ENCODE assay signal across 1 cellular context in genomic region chr2:85324639-85325465, GRCh38.
TF ChIP-seq lines count a peak whose summit lies in the region.

No MANE protein-coding gene starts in this region.

TF ChIP-seq in HepG2, 621 proteins besides CTCF, POLR2A, EP300 and RAD21 (continued from another document and continues in another):
- TF ChIP-seq, protein P1, sequence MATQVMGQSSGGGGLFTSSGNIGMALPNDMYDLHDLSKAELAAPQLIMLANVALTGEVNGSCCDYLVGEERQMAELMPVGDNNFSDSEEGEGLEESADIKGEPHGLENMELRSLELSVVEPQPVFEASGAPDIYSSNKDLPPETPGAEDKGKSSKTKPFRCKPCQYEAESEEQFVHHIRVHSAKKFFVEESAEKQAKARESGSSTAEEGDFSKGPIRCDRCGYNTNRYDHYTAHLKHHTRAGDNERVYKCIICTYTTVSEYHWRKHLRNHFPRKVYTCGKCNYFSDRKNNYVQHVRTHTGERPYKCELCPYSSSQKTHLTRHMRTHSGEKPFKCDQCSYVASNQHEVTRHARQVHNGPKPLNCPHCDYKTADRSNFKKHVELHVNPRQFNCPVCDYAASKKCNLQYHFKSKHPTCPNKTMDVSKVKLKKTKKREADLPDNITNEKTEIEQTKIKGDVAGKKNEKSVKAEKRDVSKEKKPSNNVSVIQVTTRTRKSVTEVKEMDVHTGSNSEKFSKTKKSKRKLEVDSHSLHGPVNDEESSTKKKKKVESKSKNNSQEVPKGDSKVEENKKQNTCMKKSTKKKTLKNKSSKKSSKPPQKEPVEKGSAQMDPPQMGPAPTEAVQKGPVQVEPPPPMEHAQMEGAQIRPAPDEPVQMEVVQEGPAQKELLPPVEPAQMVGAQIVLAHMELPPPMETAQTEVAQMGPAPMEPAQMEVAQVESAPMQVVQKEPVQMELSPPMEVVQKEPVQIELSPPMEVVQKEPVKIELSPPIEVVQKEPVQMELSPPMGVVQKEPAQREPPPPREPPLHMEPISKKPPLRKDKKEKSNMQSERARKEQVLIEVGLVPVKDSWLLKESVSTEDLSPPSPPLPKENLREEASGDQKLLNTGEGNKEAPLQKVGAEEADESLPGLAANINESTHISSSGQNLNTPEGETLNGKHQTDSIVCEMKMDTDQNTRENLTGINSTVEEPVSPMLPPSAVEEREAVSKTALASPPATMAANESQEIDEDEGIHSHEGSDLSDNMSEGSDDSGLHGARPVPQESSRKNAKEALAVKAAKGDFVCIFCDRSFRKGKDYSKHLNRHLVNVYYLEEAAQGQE (IDR thresholded peaks at IDR 0.05; ENCODE audit: borderline replicate concordance in 1 of 2, low read depth in 1 of 2, low read length in 2 of 2), result peak in 1 of 2 experiments; percentile 67; a peak in 1 of 4 replicates
- TF ChIP-seq TGIF2 (CRISPR knock-in tag; IDR thresholded peaks at IDR 0.05) (peak; percentile 61), NR2F1 (CRISPR knock-in tag; IDR thresholded peaks at IDR 0.05) (peak; percentile 31 to 76; a peak in 3 of 4 replicates), ZNF607 (CRISPR knock-in tag; IDR thresholded peaks at IDR 0.05; ENCODE audit: borderline replicate concordance) (peak; percentile 32; the same call in 1 of the 2 replicates), SAP130 (CRISPR knock-in tag; IDR thresholded peaks at IDR 0.05; ENCODE audit: low read depth) (peak; percentile 98), SNAPC4 (CRISPR knock-in tag; IDR thresholded peaks at IDR 0.05) (peak; percentile 89; the same call in 1 of the 2 replicates), PHB2 (IDR thresholded peaks at IDR 0.05; ENCODE audit: partially characterized antibody) (no peak), RFXANK (CRISPR knock-in tag; IDR thresholded peaks at IDR 0.05) (0 out of 2 replicates have a peak, but pooled peaks have one; percentile 21), AHR (CRISPR knock-in tag; IDR thresholded peaks at IDR 0.05) (peak; percentile 55; the same call in 1 of the 2 replicates), ZNF264 (CRISPR knock-in tag; IDR thresholded peaks at IDR 0.05) (peak; percentile 19; the same call in 1 of the 2 replicates), ZGPAT (CRISPR knock-in tag; IDR thresholded peaks at IDR 0.05) (peak; percentile 89), FOXA3 (CRISPR knock-in tag; IDR thresholded peaks at IDR 0.05) (peak; percentile 90), ZNF44 (CRISPR knock-in tag; IDR thresholded peaks at IDR 0.05) (peak; percentile 79; the same call in 1 of the 2 replicates), ZBTB7A (CRISPR knock-in tag; IDR thresholded peaks at IDR 0.05) (no peak), ZKSCAN1 (IDR thresholded peaks at IDR 0.05; ENCODE audit: low read length) (no peak), GATAD2A (CRISPR knock-in tag; IDR thresholded peaks at IDR 0.05) (peak; percentile 97), NCOR1 (IDR thresholded peaks at IDR 0.05; ENCODE audit: borderline replicate concordance, low read length) (peak; percentile 97; the same call in 1 of the 2 replicates), MAX (IDR thresholded peaks at IDR 0.05) (no peak; the same call in 1 of the 2 replicates), NFE2L2 (IDR thresholded peaks at IDR 0.05; ENCODE audit: low read length) (no peak), ZNF335 (CRISPR knock-in tag; IDR thresholded peaks at IDR 0.05) (peak; percentile 33; the same call in 1 of the 2 replicates), RFX5 (IDR thresholded peaks at IDR 0.05; ENCODE audit: low read depth, low read length) (no peak), ZNF263 (CRISPR knock-in tag; IDR thresholded peaks at IDR 0.05) (peak; percentile 12; the same call in 1 of the 2 replicates), RBFOX2 (IDR thresholded peaks at IDR 0.05; ENCODE audit: low read depth, low read length) (peak; percentile 76), ZBTB33 (CRISPR knock-in tag; IDR thresholded peaks at IDR 0.05) (peak; percentile 34; the same call in 1 of the 2 replicates), NBN (conservative IDR thresholded peaks at IDR 0.05) (no peak), SMAD3 (CRISPR knock-in tag; IDR thresholded peaks at IDR 0.05) (peak; percentile 40; the same call in 1 of the 2 replicates), ASH2L (IDR thresholded peaks at IDR 0.05; ENCODE audit: insufficient read length, low read depth, low read length) (no peak), ESRRA (CRISPR knock-in tag; IDR thresholded peaks at IDR 0.05; ENCODE audit: low read depth) (peak; percentile 58; the same call in 1 of the 2 replicates), TERF1 (CRISPR knock-in tag; IDR thresholded peaks at IDR 0.05) (no peak), NFIC (IDR thresholded peaks at IDR 0.05; ENCODE audit: low read length) (peak; percentile 89), ZNF747 (CRISPR knock-in tag; IDR thresholded peaks at IDR 0.05; ENCODE audit: borderline replicate concordance) (peak; percentile 63; the same call in 1 of the 2 replicates), CBX5 (CRISPR knock-in tag; IDR thresholded peaks at IDR 0.05; ENCODE audit: borderline replicate concordance) (peak; percentile 85; the same call in 1 of the 2 replicates), STAG1 (CRISPR knock-in tag; IDR thresholded peaks at IDR 0.05) (peak; percentile 19; the same call in 1 of the 2 replicates), ZNF788 (CRISPR knock-in tag; IDR thresholded peaks at IDR 0.05; ENCODE audit: borderline replicate concordance) (no peak), NFYB (CRISPR knock-in tag; IDR thresholded peaks at IDR 0.05) (no peak; the same call in 1 of the 2 replicates), IRF2 (CRISPR knock-in tag; IDR thresholded peaks at IDR 0.05) (no peak), ZNF569 (CRISPR knock-in tag; IDR thresholded peaks at IDR 0.05; ENCODE audit: borderline replicate concordance) (no peak), ZNF75D (CRISPR knock-in tag; IDR thresholded peaks at IDR 0.05; ENCODE audit: borderline replicate concordance) (no peak)
- TF ChIP-seq, protein P2, sequence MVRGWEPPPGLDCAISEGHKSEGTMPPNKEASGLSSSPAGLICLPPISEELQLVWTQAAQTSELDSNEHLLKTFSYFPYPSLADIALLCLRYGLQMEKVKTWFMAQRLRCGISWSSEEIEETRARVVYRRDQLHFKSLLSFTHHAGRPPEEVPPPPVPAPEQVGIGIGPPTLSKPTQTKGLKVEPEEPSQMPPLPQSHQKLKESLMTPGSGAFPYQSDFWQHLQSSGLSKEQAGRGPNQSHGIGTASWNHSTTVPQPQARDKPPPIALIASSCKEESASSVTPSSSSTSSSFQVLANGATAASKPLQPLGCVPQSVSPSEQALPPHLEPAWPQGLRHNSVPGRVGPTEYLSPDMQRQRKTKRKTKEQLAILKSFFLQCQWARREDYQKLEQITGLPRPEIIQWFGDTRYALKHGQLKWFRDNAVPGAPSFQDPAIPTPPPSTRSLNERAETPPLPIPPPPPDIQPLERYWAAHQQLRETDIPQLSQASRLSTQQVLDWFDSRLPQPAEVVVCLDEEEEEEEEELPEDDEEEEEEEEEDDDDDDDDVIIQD (CRISPR knock-in tag; IDR thresholded peaks at IDR 0.05; ENCODE audit: low read depth), result peak; percentile 86
- TF ChIP-seq, protein P3, sequence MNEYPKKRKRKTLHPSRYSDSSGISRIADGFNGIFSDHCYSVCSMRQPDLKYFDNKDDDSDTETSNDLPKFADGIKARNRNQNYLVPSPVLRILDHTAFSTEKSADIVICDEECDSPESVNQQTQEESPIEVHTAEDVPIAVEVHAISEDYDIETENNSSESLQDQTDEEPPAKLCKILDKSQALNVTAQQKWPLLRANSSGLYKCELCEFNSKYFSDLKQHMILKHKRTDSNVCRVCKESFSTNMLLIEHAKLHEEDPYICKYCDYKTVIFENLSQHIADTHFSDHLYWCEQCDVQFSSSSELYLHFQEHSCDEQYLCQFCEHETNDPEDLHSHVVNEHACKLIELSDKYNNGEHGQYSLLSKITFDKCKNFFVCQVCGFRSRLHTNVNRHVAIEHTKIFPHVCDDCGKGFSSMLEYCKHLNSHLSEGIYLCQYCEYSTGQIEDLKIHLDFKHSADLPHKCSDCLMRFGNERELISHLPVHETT (CRISPR knock-in tag; conservative IDR thresholded peaks at IDR 0.05), result 0 out of 2 replicates have a peak, but pooled peaks have one; percentile 34
